ENCODE assay signal across 15 cellular contexts in genomic region chr7:106720641-106721040, GRCh38.
DNase-seq lines count a peak whose midpoint lies in the region; ATAC-seq and TF ChIP-seq lines count a peak whose summit lies in the region.
"Had no signal": no experiment of that assay in that cellular context is flagged by ENCODE, and none has a peak within 500 bp of the region (broad histone marks: within the 10 kb centered on the region; RNA-seq: fewer than 3 reads in every experiment).

No MANE protein-coding gene starts in this region.

- H3K27me3 ChIP-seq in WERI-Rb-1 (ENCODE audit: insufficient read depth, low read depth, severe bottlenecking) = peaks cover 8% of the 10 kb centered on the region

- DNase-seq in memory B cell (ENCODE audit: low spot score in 2 of 2) (no peak), WERI-Rb-1 (no peak), retina (no peak), hippocampal formation (lab: John Stamatoyannopoulos, UW) (no peak), medulla oblongata (ENCODE audit: extremely low spot score) (no peak)
- DNase-seq: CD4-positive, CD25-positive, alpha-beta regulatory T cell; dermis blood vessel endothelial cell; NCI-H1436; NCI-H526; SIG-M5; stimulated activated naive CD8-positive, alpha-beta T cell treated with anti-CD3 and anti-CD28 coated beads, Interleukin-15, Interleukin-2, amounts not matched to agents 100 U/mL and 50 U/mL, for 24 hours had no signal

- no peaks in the 10 kb centered on the region for H3K27me3 Mint-ChIP-seq in memory B cell

- TF ChIP-seq CTCF in WERI-Rb-1 (IDR thresholded peaks at IDR 0.05; ENCODE audit: low read depth, low read length) = no peak

- H3K36me3 Mint-ChIP-seq in memory B cell = no peaks in the 10 kb centered on the region
- H3K36me3 Mint-ChIP-seq: CD4-positive, CD25-positive, alpha-beta regulatory T cell had no signal

- peaks cover 24% of the 10 kb centered on the region for H3K4me1 Mint-ChIP-seq in memory B cell

- no peak overlapping the region for H3K27ac ChIP-seq in WERI-Rb-1
- H3K27ac ChIP-seq: parathyroid adenoma had no signal

- peak overlapping the region; percentile 1 for H3K27ac Mint-ChIP-seq in memory B cell
- H3K27ac Mint-ChIP-seq: CD4-positive, CD25-positive, alpha-beta regulatory T cell had no signal

- no peaks in the 10 kb centered on the region for H3K36me3 ChIP-seq in WERI-Rb-1

- no peaks in the 10 kb centered on the region for H3K9me3 Mint-ChIP-seq in memory B cell

- no peak overlapping the region for H3K4me3 ChIP-seq in WERI-Rb-1 (ENCODE audit: low read depth, low read length)

- ATAC-seq in GM18867 (IDR thresholded peaks at IDR 0.05; ENCODE audit: unreplicated experiment) (peak; percentile 69), GM21825 (IDR thresholded peaks at IDR 0.05; ENCODE audit: unreplicated experiment) (peak; percentile 51), HG03460 (IDR thresholded peaks at IDR 0.05; ENCODE audit: unreplicated experiment) (peak; percentile 64), memory B cell (ENCODE audit: low read depth) (peak; percentile 28)
- ATAC-seq: stimulated activated naive CD8-positive, alpha-beta T cell treated with anti-CD3 and anti-CD28 coated beads, Interleukin-15, Interleukin-2, amounts not matched to agents 100 U/mL and 50 U/mL, for 24 hours had no signal

- no peaks in the 10 kb centered on the region for H3K9me3 ChIP-seq in WERI-Rb-1 (ENCODE audit: severe bottlenecking)

- H3K4me3 Mint-ChIP-seq in memory B cell = no peak overlapping the region
- H3K4me3 Mint-ChIP-seq: CD4-positive, CD25-positive, alpha-beta regulatory T cell had no signal
